Comparison of ENCODE assay signal across 16 cellular contexts in the genomic region with DNA sequence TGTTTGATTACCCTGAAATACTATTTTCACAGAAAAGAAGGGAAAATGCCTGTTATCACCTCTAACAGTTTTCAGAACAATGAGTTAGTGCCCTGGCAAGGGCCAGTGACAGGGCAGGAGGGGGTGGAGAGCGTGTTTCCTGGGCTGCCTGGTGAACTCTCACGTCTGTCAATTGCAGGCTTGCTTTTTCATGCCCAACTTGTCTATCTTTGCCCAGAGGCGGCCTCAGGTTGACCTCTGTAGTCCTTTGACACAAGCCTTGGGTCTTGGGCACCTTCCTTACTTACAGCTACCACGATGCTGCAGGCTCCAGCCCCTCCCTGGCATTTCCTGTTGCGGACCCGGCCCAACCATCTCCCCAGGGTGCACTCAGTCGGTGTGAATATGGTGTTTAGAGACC. TPM values are rescaled to one million over a fixed set of nuclear protein-coding genes. Genes with fewer than 3 reads are reported as not detected.
DNase-seq lines count a peak whose midpoint lies in the region; ATAC-seq, FAIRE-seq and TF ChIP-seq lines count a peak whose summit lies in the region.
"Had no signal": no experiment of that assay in that cellular context is flagged by ENCODE, and none has a peak within 500 bp of the region (broad histone marks: within the 10 kb centered on the region; RNA-seq: fewer than 3 reads in every experiment).

No MANE protein-coding gene starts in this region.

- H3K36me3 Mint-ChIP-seq in activated CD8-positive, alpha-beta T cell treated with anti-CD3 and anti-CD28 coated beads for 36 hours (ENCODE audit: low read depth) = peaks cover 27% of the 10 kb centered on the region

- peak overlapping the region; percentile 81 for H3K27ac Mint-ChIP-seq in activated CD8-positive, alpha-beta T cell treated with anti-CD3 and anti-CD28 coated beads for 36 hours

- H3K4me3 Mint-ChIP-seq in activated CD8-positive, alpha-beta T cell treated with anti-CD3 and anti-CD28 coated beads for 36 hours = no peak overlapping the region

- CTCF ChIA-PET in activated CD8-positive, alpha-beta T cell treated with anti-CD3 and anti-CD28 coated beads for 36 hours (lab: Charles Lee) = interaction anchor here (0.9 to 3.5 kb wide), 3 partner anchors 11 to 85 kb away, joined by 3 to 19 read pairs (median 3); partner anchors contain the start of gene GTF3C5

- peaks cover 17% of the 10 kb centered on the region for H3K36me3 ChIP-seq in H7 (replicated peaks; ENCODE audit: control insufficient read depth, insufficient read depth, low read length)
- H3K36me3 ChIP-seq in kidney (ENCODE audit: control insufficient read depth in 1 of 2, insufficient read depth in 2 of 2, low read length in 2 of 2) = peaks cover 8 to 19% of the 10 kb centered on the region in 2 donors

- ATAC-seq in activated CD8-positive, alpha-beta T cell treated with anti-CD3 and anti-CD28 coated beads for 36 hours = no peak
- no peak for ATAC-seq in HG03095 (IDR thresholded peaks at IDR 0.05; ENCODE audit: unreplicated experiment)
- ATAC-seq: left cardiac atrium had no signal

- H3K9me3 Mint-ChIP-seq in activated CD8-positive, alpha-beta T cell treated with anti-CD3 and anti-CD28 coated beads for 36 hours = no peaks in the 10 kb centered on the region
- H3K9me3 Mint-ChIP-seq: neural crest cell had no signal

- no peak overlapping the region for H3K9ac ChIP-seq in kidney (ENCODE audit: low read length in 2 of 2)

- POLR2A ChIA-PET in activated CD8-positive, alpha-beta T cell treated with anti-CD3 and anti-CD28 coated beads for 36 hours (lab: Charles Lee) = no interaction called here

- no peaks in the 10 kb centered on the region for H3K4me1 ChIP-seq in kidney (ENCODE audit: control insufficient read depth in 1 of 2, insufficient read depth in 1 of 2, low read depth in 1 of 2, low read length in 2 of 2)
- H3K4me1 ChIP-seq: HAP-1 had no signal

- no peaks in the 10 kb centered on the region for H3K9me3 ChIP-seq in kidney (ENCODE audit: control insufficient read depth in 1 of 2, low read length in 2 of 2)
- H3K9me3 ChIP-seq: HAP-1, tibial nerve had no signal

- H3K4me3 ChIP-seq in H7 (ENCODE audit: insufficient read depth, low read depth, low read length) (no peak overlapping the region), kidney (ENCODE audit: low read length in 2 of 2) (no peak overlapping the region)
- H3K4me3 ChIP-seq: HAP-1, tibial nerve had no signal

- no peak for FAIRE-seq in kidney (lab: Jason Lieb, UNC)
- FAIRE-seq: small intestine had no signal

- no peak for TF ChIP-seq CTCF in activated CD8-positive, alpha-beta T cell treated with anti-CD3 and anti-CD28 coated beads for 36 hours (IDR thresholded peaks at IDR 0.05)
- no peak for TF ChIP-seq CTCF in kidney (IDR thresholded peaks at IDR 0.05; ENCODE audit: borderline replicate concordance, extremely low read depth, insufficient read depth)

- peaks cover 56% of the 10 kb centered on the region for H3K4me1 Mint-ChIP-seq in activated CD8-positive, alpha-beta T cell treated with anti-CD3 and anti-CD28 coated beads for 36 hours (ENCODE audit: low read depth)

- intact Hi-C loops in activated CD8-positive, alpha-beta T cell treated with anti-CD3 and anti-CD28 coated beads for 36 hours (cut with micrococcal nuclease) = no loop called here
- intact Hi-C loops in kidney (cut with DNase I) = no loop called here

- no peak overlapping the region for H3K27ac ChIP-seq in kidney (ENCODE audit: low read depth in 2 of 2, low read length in 2 of 2)
- H3K27ac ChIP-seq: 22Rv1 had no signal

- DNase-seq in DMS 273 (lab: John Stamatoyannopoulos, UW; ENCODE audit: unreplicated experiment) (peak; percentile 53), DMS 273 treated with DMSO at 0.1 percent for 48 hours (lab: John Stamatoyannopoulos, UW) (no peak), H7 (peak; percentile 64), kidney (peak; percentile 15), NCI-H446 (lab: John Stamatoyannopoulos, UW) (no peak), RKO (ENCODE audit: low spot score) (no peak)
- peak; percentile 35 for DNase-seq in activated CD8-positive, alpha-beta T cell treated with anti-CD3 and anti-CD28 coated beads for 36 hours
- DNase-seq: anterior cingulate cortex; effector CD4-positive, alpha-beta T cell; left cardiac atrium; small intestine had no signal

- H3K27me3 ChIP-seq in H7 (ENCODE audit: control insufficient read depth, insufficient read depth, low read length) = no peaks in the 10 kb centered on the region
- H3K27me3 ChIP-seq: tibial nerve had no signal

- H3K27me3 Mint-ChIP-seq in activated CD8-positive, alpha-beta T cell treated with anti-CD3 and anti-CD28 coated beads for 36 hours = no peaks in the 10 kb centered on the region

RNA-seq across cellular contexts. Expression of gene CEL, which starts 2.2 kb away (rescaled TPM):
- 0.87 and 1.7 TPM in 2 replicates for total RNA-seq in H7 (2014; rRNA removed; shearing (Covaris generic))
- total RNA-seq in activated CD8-positive, alpha-beta T cell treated with anti-CD3 and anti-CD28 coated beads for 36 hours = 1 to 10 TPM; 2.9 to 3.0 TPM
- total RNA-seq in kidney = 1.0 TPM
- 16.7 TPM for polyA plus RNA-seq in kidney (ENCODE audit: insufficient read depth, low read depth, low replicate concordance)

RNA-seq across cellular contexts. Expression of gene GTF3C5, which starts 28.8 kb away (rescaled TPM):
- total RNA-seq in H7 (2014; rRNA removed; shearing (Covaris generic)) = 131 and 133 TPM in 2 replicates
- 10 to 100 TPM; 87.6 to 95.3 TPM for total RNA-seq in activated CD8-positive, alpha-beta T cell treated with anti-CD3 and anti-CD28 coated beads for 36 hours
- total RNA-seq in kidney = 47.7 TPM
- 38.0 TPM for polyA plus RNA-seq in kidney (ENCODE audit: insufficient read depth, low read depth, low replicate concordance)

Comparison
In these comparisons a context has a peak if more than half of its experiments do, and no peak if none do; other contexts are left out.
1. DNase-seq: peak in DMS 273 (single experiment), H7 (single experiment), activated CD8-positive, alpha-beta T cell treated with anti-CD3 and anti-CD28 coated beads for 36 hours (single experiment) and kidney (single experiment); none in DMS 273 treated with DMSO at 0.1 percent for 48 hours (single experiment), NCI-H446 (0 of 2) and RKO (single experiment).